Comparison of ENCODE assay signal across 1 cellular context in the genomic region with DNA sequence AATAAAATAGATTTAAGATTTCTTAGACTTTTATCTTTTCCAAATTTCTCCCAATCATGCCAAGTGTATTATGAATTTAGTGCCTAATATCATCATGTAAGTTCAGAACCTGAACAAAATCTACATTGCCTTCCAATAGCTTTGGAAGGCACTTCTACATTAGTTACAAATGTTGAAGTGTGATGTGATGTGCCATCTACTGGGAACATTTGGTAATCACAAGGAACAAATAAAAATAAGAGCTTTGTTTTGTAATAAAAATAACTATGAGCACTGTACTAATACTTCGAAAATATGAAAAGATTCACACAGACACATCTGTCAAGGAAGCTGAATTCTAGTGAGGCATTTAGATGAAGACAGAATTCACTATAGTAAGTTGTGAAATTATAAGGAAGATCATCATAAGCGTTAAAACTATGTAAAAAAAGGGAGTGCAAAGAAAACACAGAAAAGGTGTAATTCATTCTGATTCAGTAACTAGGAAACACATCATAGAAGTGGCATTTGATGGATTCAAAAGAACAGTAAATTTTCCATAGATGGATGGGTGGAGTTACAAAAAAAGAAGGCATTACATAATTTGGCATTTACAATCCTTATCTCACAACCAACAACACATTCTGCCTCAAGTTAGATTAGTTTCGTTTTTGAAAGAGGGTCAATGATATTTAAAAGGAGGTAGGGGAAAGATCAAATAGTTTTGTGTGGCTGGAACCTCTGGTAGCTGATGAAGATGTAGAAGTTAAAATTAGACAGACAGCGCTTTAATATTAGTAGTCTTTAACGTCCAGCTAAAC.
TF ChIP-seq lines count a peak whose summit lies in the region.

No MANE protein-coding gene starts in this region.

TF ChIP-seq in GM23338, 12 proteins besides CTCF, POLR2A, EP300 and RAD21:
- TF ChIP-seq, protein P1, sequence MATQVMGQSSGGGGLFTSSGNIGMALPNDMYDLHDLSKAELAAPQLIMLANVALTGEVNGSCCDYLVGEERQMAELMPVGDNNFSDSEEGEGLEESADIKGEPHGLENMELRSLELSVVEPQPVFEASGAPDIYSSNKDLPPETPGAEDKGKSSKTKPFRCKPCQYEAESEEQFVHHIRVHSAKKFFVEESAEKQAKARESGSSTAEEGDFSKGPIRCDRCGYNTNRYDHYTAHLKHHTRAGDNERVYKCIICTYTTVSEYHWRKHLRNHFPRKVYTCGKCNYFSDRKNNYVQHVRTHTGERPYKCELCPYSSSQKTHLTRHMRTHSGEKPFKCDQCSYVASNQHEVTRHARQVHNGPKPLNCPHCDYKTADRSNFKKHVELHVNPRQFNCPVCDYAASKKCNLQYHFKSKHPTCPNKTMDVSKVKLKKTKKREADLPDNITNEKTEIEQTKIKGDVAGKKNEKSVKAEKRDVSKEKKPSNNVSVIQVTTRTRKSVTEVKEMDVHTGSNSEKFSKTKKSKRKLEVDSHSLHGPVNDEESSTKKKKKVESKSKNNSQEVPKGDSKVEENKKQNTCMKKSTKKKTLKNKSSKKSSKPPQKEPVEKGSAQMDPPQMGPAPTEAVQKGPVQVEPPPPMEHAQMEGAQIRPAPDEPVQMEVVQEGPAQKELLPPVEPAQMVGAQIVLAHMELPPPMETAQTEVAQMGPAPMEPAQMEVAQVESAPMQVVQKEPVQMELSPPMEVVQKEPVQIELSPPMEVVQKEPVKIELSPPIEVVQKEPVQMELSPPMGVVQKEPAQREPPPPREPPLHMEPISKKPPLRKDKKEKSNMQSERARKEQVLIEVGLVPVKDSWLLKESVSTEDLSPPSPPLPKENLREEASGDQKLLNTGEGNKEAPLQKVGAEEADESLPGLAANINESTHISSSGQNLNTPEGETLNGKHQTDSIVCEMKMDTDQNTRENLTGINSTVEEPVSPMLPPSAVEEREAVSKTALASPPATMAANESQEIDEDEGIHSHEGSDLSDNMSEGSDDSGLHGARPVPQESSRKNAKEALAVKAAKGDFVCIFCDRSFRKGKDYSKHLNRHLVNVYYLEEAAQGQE (IDR thresholded peaks at IDR 0.05; ENCODE audit: unreplicated experiment): no peak
- TF ChIP-seq, protein P2, sequence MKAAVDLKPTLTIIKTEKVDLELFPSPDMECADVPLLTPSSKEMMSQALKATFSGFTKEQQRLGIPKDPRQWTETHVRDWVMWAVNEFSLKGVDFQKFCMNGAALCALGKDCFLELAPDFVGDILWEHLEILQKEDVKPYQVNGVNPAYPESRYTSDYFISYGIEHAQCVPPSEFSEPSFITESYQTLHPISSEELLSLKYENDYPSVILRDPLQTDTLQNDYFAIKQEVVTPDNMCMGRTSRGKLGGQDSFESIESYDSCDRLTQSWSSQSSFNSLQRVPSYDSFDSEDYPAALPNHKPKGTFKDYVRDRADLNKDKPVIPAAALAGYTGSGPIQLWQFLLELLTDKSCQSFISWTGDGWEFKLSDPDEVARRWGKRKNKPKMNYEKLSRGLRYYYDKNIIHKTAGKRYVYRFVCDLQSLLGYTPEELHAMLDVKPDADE (IDR thresholded peaks at IDR 0.05): no peak
- TF ChIP-seq EZH2phosphoT487 (IDR thresholded peaks at IDR 0.05; ENCODE audit: unreplicated experiment) (no peak), ZNF114 (CRISPR knock-in tag; IDR thresholded peaks at IDR 0.05) (no peak), POLR2AphosphoS5 (IDR thresholded peaks at IDR 0.05; ENCODE audit: low read depth) (no peak), STAT1 (IDR thresholded peaks at IDR 0.05; ENCODE audit: unreplicated experiment) (no peak)
